Comparison of ENCODE assay signal across 27 cellular contexts in the genomic region with DNA sequence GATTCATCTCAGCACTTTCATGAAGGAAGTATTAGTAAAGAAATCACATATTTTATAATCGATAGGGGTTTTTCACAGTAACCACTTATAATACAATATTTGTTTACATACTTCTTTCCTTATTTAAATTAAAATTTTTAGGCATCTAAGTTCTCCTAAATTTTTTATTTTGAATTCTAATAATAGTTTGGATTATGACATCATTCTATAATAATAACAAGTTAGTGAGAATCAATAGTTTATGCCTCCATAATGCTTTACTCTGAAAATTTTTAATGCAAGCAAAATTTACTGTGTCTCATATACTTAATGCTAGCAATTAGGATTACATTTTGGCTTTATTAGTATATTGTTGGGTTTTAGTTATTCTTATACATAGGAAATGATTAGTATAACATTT.
A peak's percentile ranks its signal among the peaks of the same experiment; 100 is the strongest.
DNase-seq lines count a peak whose midpoint lies in the region; ATAC-seq, FAIRE-seq and TF ChIP-seq lines count a peak whose summit lies in the region.
"Had no signal": no experiment of that assay in that cellular context is flagged by ENCODE, and none has a peak within 500 bp of the region (broad histone marks: within the 10 kb centered on the region; RNA-seq: fewer than 3 reads in every experiment).

No MANE protein-coding gene starts in this region.

- H3K36me3 Mint-ChIP-seq in T-cell, result no peaks in the 10 kb centered on the region
- H3K36me3 Mint-ChIP-seq: CD14-positive monocyte; CD4-positive, alpha-beta memory T cell; CD4-positive, CD25-positive, alpha-beta regulatory T cell; CD8-positive, alpha-beta memory T cell had no signal

- TF ChIP-seq RAD21 in HepG2 (CRISPR knock-in tag; IDR thresholded peaks at IDR 0.05), result no peak

- peaks cover 5 to 20% (median 8%) of the 10 kb centered on the region in 3 donors for H3K9me3 Mint-ChIP-seq in T-cell

- no peaks in the 10 kb centered on the region for H3K27me3 Mint-ChIP-seq in T-cell
- H3K27me3 Mint-ChIP-seq: CD4-positive, alpha-beta memory T cell; CD8-positive, alpha-beta memory T cell had no signal

- no peak for TF ChIP-seq CTCF in HepG2 (CRISPR knock-in tag; IDR thresholded peaks at IDR 0.05)
- no peak for TF ChIP-seq CTCF in right lobe of liver (IDR thresholded peaks at IDR 0.05)

- WGBS in HepG2 (ENCODE audit: low lambda C conversion rate), result 0% methylated on average over 1 of the region's 1 CpG
- 63% methylated on average over 1 of the region's 1 CpG for WGBS in right lobe of liver (ENCODE audit: insufficient coverage, low coverage, low lambda C conversion rate, missing lambda C conversion rate)

- DNase-seq in HepG2 (ENCODE audit: low spot score) (no peak), right lobe of liver (no peak), RCC 7860 (ENCODE audit: low spot score) (no peak), frontal cortex (ENCODE audit: low spot score in 2 of 2) (no peak), T-cell (no peak), NCI-H1105 (lab: John Stamatoyannopoulos, UW) (no peak)
- DNase-seq: ACHN; BE2C; C1 segment of cervical spinal cord; CD4-positive, alpha-beta memory T cell; CD4-positive, CD25-positive, alpha-beta regulatory T cell; CD8-positive, alpha-beta memory T cell; COR-L47; DMS 273 treated with DMSO at 0.1 percent for 48 hours; DMS153; DMS53; DMS79; DND-41; EL; GDM1 had no signal

- H3K9me3 ChIP-seq in HepG2 (ENCODE audit: low read length), result no peaks in the 10 kb centered on the region
- H3K9me3 ChIP-seq in right lobe of liver, result no peaks in the 10 kb centered on the region
- H3K9me3 ChIP-seq: BE2C had no signal

- in situ Hi-C loops in HepG2 (cut with HindIII; ENCODE audit: extremely low pct_ligation_motif_present, low pct_unique_long_range_greater_than_20kb), result no loop called here

- no peak for TF ChIP-seq POLR2A in HepG2 (IDR thresholded peaks at IDR 0.05; ENCODE audit: insufficient read depth in 1 of 2, low read depth in 2 of 2, low read length in 2 of 2)
- TF ChIP-seq POLR2A in right lobe of liver (IDR thresholded peaks at IDR 0.05), result no peak

- POLR2A ChIA-PET in HepG2 (lab: Yijun Ruan, JAX) (no interaction called here), T-cell (lab: Charles Lee) (no interaction called here)

- no peak overlapping the region for H3K27ac Mint-ChIP-seq in T-cell
- H3K27ac Mint-ChIP-seq: CD14-positive monocyte; CD4-positive, alpha-beta memory T cell; CD4-positive, CD25-positive, alpha-beta regulatory T cell; CD8-positive, alpha-beta memory T cell had no signal

- H3K4me3 ChIP-seq in HepG2 (replicated peaks in 1 of 3; ENCODE audit: insufficient read depth in 1 of 3, low read depth in 2 of 3, low read length in 3 of 3), result no peak overlapping the region
- H3K4me3 ChIP-seq in right lobe of liver, result no peak overlapping the region
- H3K4me3 ChIP-seq: BLaER1, GM12878 had no signal

- BruUV-seq in HepG2 (replicated peaks; lab: Mats Ljungman, UMichigan), result no TSS peak

- no peaks in the 10 kb centered on the region for H4K20me1 ChIP-seq in HepG2 (ENCODE audit: insufficient read depth, low read length)
- H4K20me1 ChIP-seq: BLaER1 had no signal

- FAIRE-seq in HepG2 (lab: Jason Lieb, UNC), result no peak
- peak; percentile 27 for FAIRE-seq in RCC 7860 (lab: Jason Lieb, UNC)
- peak; percentile 10 for FAIRE-seq in frontal cortex (lab: Jason Lieb, UNC)
- FAIRE-seq: GM12878, GM12892, GM18507, GM19239 had no signal

- no peaks in the 10 kb centered on the region for H3K4me1 ChIP-seq in HepG2 (ENCODE audit: insufficient read depth, low read length)
- H3K4me1 ChIP-seq in right lobe of liver, result no peaks in the 10 kb centered on the region
- H3K4me1 ChIP-seq: BE2C, BLaER1 had no signal

- H3K4me3 Mint-ChIP-seq in T-cell, result no peak overlapping the region
- H3K4me3 Mint-ChIP-seq: CD14-positive monocyte; CD4-positive, alpha-beta memory T cell; CD4-positive, CD25-positive, alpha-beta regulatory T cell; CD8-positive, alpha-beta memory T cell had no signal

- CTCF ChIA-PET in HepG2 (lab: Yijun Ruan, JAX; ENCODE audit: low intra/inter-chr PET ratio, low total read pairs) (no interaction called here), T-cell (lab: Charles Lee) (no interaction called here)

- no peak overlapping the region for H3K27ac ChIP-seq in HepG2 (ENCODE audit: extremely low read length, insufficient read depth, low read length)
- no peak overlapping the region for H3K27ac ChIP-seq in right lobe of liver
- H3K27ac ChIP-seq: 22Rv1, BLaER1 had no signal

- no peaks in the 10 kb centered on the region for H3K79me2 ChIP-seq in HepG2 (ENCODE audit: insufficient read depth, low read length)

- H3K4me1 Mint-ChIP-seq in T-cell, result no peaks in the 10 kb centered on the region
- H3K4me1 Mint-ChIP-seq: CD14-positive monocyte; CD4-positive, CD25-positive, alpha-beta regulatory T cell; CD8-positive, alpha-beta memory T cell had no signal

- intact Hi-C loops in HepG2 (cut with micrococcal nuclease; ENCODE audit: unreplicated experiment), result no loop called here
- intact Hi-C loops in right lobe of liver (cut with DNase I), result no loop called here

- no peak overlapping the region for H3K9ac ChIP-seq in HepG2 (ENCODE audit: insufficient read depth, low read depth, low read length)
- H3K9ac ChIP-seq: BLaER1 had no signal

- H3K36me3 ChIP-seq in HepG2 (replicated peaks in 1 of 2; ENCODE audit: control insufficient read depth in 1 of 2, insufficient read depth in 2 of 2, low read length in 2 of 2), result no peaks in the 10 kb centered on the region
- no peaks in the 10 kb centered on the region for H3K36me3 ChIP-seq in right lobe of liver
- H3K36me3 ChIP-seq: BE2C, BLaER1 had no signal

- no peak for ATAC-seq in HepG2
- no peak for ATAC-seq in right lobe of liver
- no peak for ATAC-seq in T-cell (replicated peaks in 1 of 4)
- ATAC-seq: GM12878 had no signal

- no peak for TF ChIP-seq EP300 in HepG2 (IDR thresholded peaks at IDR 0.05; ENCODE audit: low read depth in 2 of 2, low read length in 2 of 2)
- TF ChIP-seq EP300 in HepG2 (CRISPR knock-in tag; IDR thresholded peaks at IDR 0.05; ENCODE audit: borderline replicate concordance), result no peak

- H3K27me3 ChIP-seq in HepG2 (ENCODE audit: control insufficient read depth in 1 of 2, insufficient read depth in 2 of 2, low read length in 2 of 2) (no peaks in the 10 kb centered on the region), right lobe of liver (no peaks in the 10 kb centered on the region)
- H3K27me3 ChIP-seq: BE2C, BLaER1 had no signal

- no peak overlapping the region for H3K4me2 ChIP-seq in HepG2 (ENCODE audit: low read depth, low read length)
- H3K4me2 ChIP-seq: BLaER1 had no signal

- no peak overlapping the region for H2AFZ ChIP-seq in HepG2 (ENCODE audit: low read length)

TF ChIP-seq in HepG2, 621 proteins besides CTCF, POLR2A, EP300 and RAD21:
- no peak for TF ChIP-seq PRMT3 (CRISPR knock-in tag; IDR thresholded peaks at IDR 0.05; ENCODE audit: borderline replicate concordance, low read depth)
- TF ChIP-seq ZNF569 (CRISPR knock-in tag; IDR thresholded peaks at IDR 0.05; ENCODE audit: borderline replicate concordance), result no peak
- no peak for TF ChIP-seq GFI1 (CRISPR knock-in tag; IDR thresholded peaks at IDR 0.05; ENCODE audit: borderline replicate concordance)
- no peak for TF ChIP-seq MAFG (CRISPR knock-in tag; IDR thresholded peaks at IDR 0.05)
- peak; percentile 65 for TF ChIP-seq ATF7 (IDR thresholded peaks at IDR 0.05)
- TF ChIP-seq ATF7 (CRISPR knock-in tag; IDR thresholded peaks at IDR 0.05), result no peak
- no peak for TF ChIP-seq ZNF567 (CRISPR knock-in tag; IDR thresholded peaks at IDR 0.05; ENCODE audit: borderline replicate concordance)
- TF ChIP-seq FOXA1 (IDR thresholded peaks at IDR 0.05), result no peak
- TF ChIP-seq FOXA1 (CRISPR knock-in tag; IDR thresholded peaks at IDR 0.05), result no peak
- no peak for TF ChIP-seq ZNF713 (CRISPR knock-in tag; IDR thresholded peaks at IDR 0.05)
